Comparison of ENCODE assay signal across 8 cellular contexts in the genomic region with DNA sequence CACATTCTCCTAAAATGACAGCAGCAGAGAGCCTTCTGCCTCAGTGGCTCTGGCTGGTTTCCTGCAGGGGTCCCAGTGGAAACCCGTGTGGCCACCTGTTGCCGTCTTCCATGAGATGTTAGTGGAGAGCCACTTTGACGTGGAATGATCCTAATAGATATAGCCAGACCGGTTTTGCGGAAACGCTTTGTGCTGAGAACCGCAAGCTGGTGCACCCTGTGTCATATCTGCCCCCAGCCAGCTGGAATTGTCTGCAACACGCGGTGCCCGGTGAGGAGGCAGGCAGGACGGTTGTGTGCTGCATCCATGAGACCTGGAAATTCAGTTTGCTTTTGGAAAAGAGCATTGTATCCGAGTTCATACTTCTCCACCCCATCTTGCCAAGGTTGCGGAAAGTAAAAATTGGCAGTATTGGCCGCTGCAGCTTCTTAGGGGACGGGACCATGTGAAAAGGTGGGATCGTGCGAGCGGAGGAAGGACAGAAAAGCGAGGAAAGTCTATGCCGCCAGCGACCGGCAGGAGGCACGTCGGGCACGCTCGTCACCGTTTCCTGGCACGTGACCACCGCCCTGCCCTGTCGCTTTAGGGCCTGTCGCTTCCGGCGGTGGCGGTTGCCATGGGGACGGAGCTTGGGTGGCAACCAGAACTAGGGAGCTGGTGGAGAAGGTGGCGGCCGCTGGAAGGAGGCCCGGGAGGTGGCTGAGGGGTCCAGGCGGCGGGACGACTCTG.
DNase-seq lines count a peak whose midpoint lies in the region; ATAC-seq lines count a peak whose summit lies in the region.

A gene with protein sequence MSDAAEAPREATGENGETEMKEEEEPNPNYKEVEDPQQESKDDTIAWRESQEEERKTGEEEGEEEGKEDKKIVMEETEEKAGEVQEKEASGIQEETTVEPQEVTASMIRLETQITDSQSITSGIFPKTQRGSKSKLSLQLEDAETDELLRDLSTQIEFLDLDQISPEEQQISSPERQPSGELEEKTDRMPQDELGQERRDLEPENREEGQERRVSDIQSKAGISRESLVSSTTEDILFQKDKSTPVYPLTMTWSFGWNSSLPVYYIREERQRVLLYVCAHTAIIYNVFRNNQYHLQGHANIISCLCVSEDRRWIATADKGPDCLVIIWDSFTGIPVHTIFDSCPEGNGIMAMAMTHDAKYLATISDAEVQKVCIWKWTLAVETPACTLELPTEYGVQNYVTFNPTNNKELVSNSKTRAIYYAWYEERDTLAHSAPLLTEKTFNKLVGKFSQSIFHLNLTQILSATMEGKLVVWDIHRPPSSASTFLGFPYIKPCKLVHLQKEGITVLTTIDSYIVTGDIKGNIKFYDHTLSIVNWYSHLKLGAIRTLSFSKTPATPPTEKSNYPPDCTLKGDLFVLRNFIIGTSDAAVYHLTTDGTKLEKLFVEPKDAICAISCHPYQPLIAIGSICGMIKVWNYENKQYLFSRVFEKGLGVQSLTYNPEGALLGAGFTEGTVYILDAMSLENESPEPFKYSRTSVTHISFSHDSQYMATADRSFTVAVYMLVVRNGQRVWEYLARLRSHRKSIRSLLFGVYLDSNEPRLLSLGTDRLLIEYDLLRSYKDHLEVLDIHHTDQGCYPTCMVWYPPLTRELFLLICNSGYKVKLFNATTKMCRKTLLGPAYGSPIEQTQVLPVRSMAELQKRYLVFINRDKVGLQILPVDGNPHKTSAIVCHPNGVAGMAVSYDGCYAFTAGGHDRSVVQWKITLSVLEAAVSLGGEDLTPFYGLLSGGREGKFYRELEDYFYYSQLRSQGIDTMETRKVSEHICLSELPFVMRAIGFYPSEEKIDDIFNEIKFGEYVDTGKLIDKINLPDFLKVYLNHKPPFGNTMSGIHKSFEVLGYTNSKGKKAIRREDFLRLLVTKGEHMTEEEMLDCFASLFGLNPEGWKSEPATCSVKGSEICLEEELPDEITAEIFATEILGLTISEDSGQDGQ (plus strand): TSS at position 643 of the 729 bp plus-strand sequence. CDS start 2,714 bp downstream, outside the sequence.

- H3K4me3 ChIP-seq in mucosa of rectum (ENCODE audit: low read length in 2 of 2), result peak within 1 kb of the TSS; percentile 56 to 80

- H3K9ac ChIP-seq in mucosa of rectum (ENCODE audit: low read depth in 1 of 2, low read length in 2 of 2), result peak within 1 kb of the TSS; percentile 60 to 76

- H3K36me3 ChIP-seq in mucosa of rectum (ENCODE audit: control insufficient read depth in 2 of 2, insufficient read depth in 2 of 2, low read length in 2 of 2), result peaks cover 15 to 27% of the 10 kb centered on the region in 2 donors

- ATAC-seq in GM18861 (IDR thresholded peaks at IDR 0.05; ENCODE audit: unreplicated experiment) (peak; percentile 79), HG03139 (IDR thresholded peaks at IDR 0.05; ENCODE audit: unreplicated experiment) (peak; percentile 93)

- H3K27ac ChIP-seq in epithelial cell of prostate (peak within 1 kb of the TSS; percentile 57), mucosa of rectum (ENCODE audit: low read depth in 2 of 2, low read length in 2 of 2) (peak within 1 kb of the TSS; percentile 17 to 26)

- H3K9me3 ChIP-seq in mucosa of rectum (ENCODE audit: control insufficient read depth in 2 of 2, low read length in 2 of 2), result no peaks in the 10 kb centered on the region

- no peaks in the 10 kb centered on the region for H3K27me3 ChIP-seq in mucosa of rectum (ENCODE audit: control insufficient read depth in 2 of 2, insufficient read depth in 2 of 2, low read length in 2 of 2)

- DNase-seq in 8988T (peak; percentile 95), NCI-H524 (lab: John Stamatoyannopoulos, UW) (peak; percentile 83 to 93), epithelial cell of prostate (ENCODE audit: low read depth, low spot score) (peak; percentile 43)
- peak; percentile 98 for DNase-seq in activated CD8-positive, alpha-beta memory T cell treated with anti-CD3 and anti-CD28 coated beads, Interleukin-2, amount 50 U/mL, for 48 hours
- DNase-seq in stimulated activated CD8-positive, alpha-beta memory T cell treated with anti-CD3 and anti-CD28 coated beads, Interleukin-4, amount 100 ng/mL, for 4 hours (ENCODE audit: low read depth in 2 of 2, low spot score in 1 of 2), result peak; percentile 92 to 94

- peaks cover 5 to 7% of the 10 kb centered on the region in 2 donors for H3K4me1 ChIP-seq in mucosa of rectum (ENCODE audit: control insufficient read depth in 2 of 2, insufficient read depth in 2 of 2, low read length in 2 of 2)

Comparison
In these comparisons a context has a peak if more than half of its experiments do, and no peak if none do; other contexts are left out.
1. Peak in every context shown above with its lines: DNase-seq, ATAC-seq, H3K4me3 ChIP-seq and H3K27ac ChIP-seq.
2. DNase-seq: peak in every context shown above with its lines; median percentile 98 in activated CD8-positive, alpha-beta memory T cell treated with anti-CD3 and anti-CD28 coated beads, Interleukin-2, amount 50 U/mL, for 48 hours; 95 in 8988T; 93 in stimulated activated CD8-positive, alpha-beta memory T cell treated with anti-CD3 and anti-CD28 coated beads, Interleukin-4, amount 100 ng/mL, for 4 hours; 88 in NCI-H524; 43 in epithelial cell of prostate.